27 cellular contexts compared by ENCODE assay signal in the genomic region with DNA sequence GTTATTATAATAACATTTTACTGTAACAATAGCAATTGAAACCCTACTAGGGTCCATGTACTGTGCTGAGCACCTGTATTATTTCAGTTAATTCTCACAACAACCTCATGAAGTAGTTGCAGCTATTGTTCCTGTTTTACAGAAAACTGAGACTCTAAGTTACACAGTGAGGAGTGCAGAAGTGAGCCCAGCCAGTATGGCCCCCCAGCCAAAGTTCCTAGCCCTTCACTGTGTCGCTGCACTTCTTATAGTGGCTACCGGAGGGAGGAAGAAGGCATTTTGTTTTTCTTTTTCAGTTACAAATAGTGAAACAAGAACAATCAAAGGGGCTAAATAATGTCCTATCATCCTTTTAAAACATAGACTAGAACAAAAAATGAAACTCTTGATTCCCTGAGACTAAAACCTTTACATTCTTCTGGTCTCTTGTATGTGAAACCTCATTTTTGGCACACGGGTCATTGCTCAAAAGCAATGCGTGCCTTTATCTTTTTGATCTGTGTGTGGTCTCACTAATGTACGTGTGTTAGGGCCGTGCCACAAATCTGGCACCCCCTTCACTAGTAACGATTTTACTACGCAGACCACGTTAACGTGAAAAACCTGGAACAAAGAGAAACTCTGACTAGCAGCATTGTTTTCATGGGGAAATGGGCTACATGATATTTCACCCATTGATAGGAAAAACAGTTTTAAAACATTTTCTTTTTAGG.
DNase-seq lines count a peak whose midpoint lies in the region; ATAC-seq, FAIRE-seq and TF ChIP-seq lines count a peak whose summit lies in the region.
"Had no signal": no experiment of that assay in that cellular context is flagged by ENCODE, and none has a peak within 500 bp of the region (broad histone marks: within the 10 kb centered on the region; RNA-seq: fewer than 3 reads in every experiment).

No MANE protein-coding gene starts in this region.

- no peak overlapping the region for H3K4me3 Mint-ChIP-seq in astrocyte (ENCODE audit: unreplicated experiment)
- H3K4me3 Mint-ChIP-seq in nephron: no peak overlapping the region
- H3K4me3 Mint-ChIP-seq: CD4-positive, alpha-beta T cell; T-helper 1 cell treated with Interleukin-12 subunit alpha and Interleukin-12 subunit beta and Interleukin-4 antibody, amounts not matched to agents 30 μg/mL and 1 μg/mL, for 36 hours had no signal

- H2AFZ ChIP-seq in astrocyte (ENCODE audit: low read depth, low read length): peak overlapping the region; percentile 8
- H2AFZ ChIP-seq: GM23248 had no signal

- H3K4me2 ChIP-seq in astrocyte (ENCODE audit: low read length): no peak overlapping the region
- H3K4me2 ChIP-seq: BLaER1 treated with 17β-estradiol and CSF1 and Interleukin-3, amounts not matched to agents 10 nM and 100 nM had no signal

- no peak overlapping the region for H3K27ac ChIP-seq in astrocyte (ENCODE audit: low read depth, low read length)
- H3K27ac ChIP-seq: BLaER1 treated with 17β-estradiol and CSF1 and Interleukin-3, amounts not matched to agents 10 nM and 100 nM; GM23248; SJSA1 had no signal

- no peak overlapping the region for H3K4me3 ChIP-seq in astrocyte (ENCODE audit: insufficient read depth, low read depth, low read length)
- H3K4me3 ChIP-seq: BLaER1 treated with 17β-estradiol and CSF1 and Interleukin-3, amounts not matched to agents 10 nM and 100 nM; GM23248; SJSA1 had no signal

- DNase-seq in GM12891 (ENCODE audit: insufficient read length, low spot score) (no peak), astrocyte (ENCODE audit: low read depth) (no peak), SKM-1 (lab: John Stamatoyannopoulos, UW; ENCODE audit: unreplicated experiment) (no peak), AML-193 (lab: John Stamatoyannopoulos, UW) (no peak)
- DNase-seq: CD4-positive, alpha-beta T cell; GM23248; H7; Karpas-422; NCI-H1105; NCI-H146; NCI-H1930; NCI-H2107; NCI-H524 treated with DMSO at 0.1 percent for 48 hours; NCI-H774; NK-92 treated with Interleukin-12 subunit alpha and Interleukin-12 subunit beta, amount 100 ng/mL, for 24 hours; Right ventricle myocardium superior; RPMI8226; SW 1271 had no signal

- no peaks in the 10 kb centered on the region for H3K27me3 ChIP-seq in astrocyte (ENCODE audit: insufficient read depth, low read length)
- H3K27me3 ChIP-seq: BLaER1 treated with 17β-estradiol and CSF1 and Interleukin-3, amounts not matched to agents 10 nM and 100 nM; SJSA1 had no signal

- TF ChIP-seq CTCF in astrocyte (IDR thresholded peaks at IDR 0.05; ENCODE audit: insufficient read depth, low read depth, low read length) (no peak), nephron (IDR thresholded peaks at IDR 0.05; ENCODE audit: unreplicated experiment in 3 of 3) (no peak)

- H3K9ac ChIP-seq in astrocyte (ENCODE audit: low read length): no peak overlapping the region
- H3K9ac ChIP-seq: BLaER1 treated with 17β-estradiol and CSF1 and Interleukin-3, amounts not matched to agents 10 nM and 100 nM; GM23248 had no signal

- H3K4me1 ChIP-seq in astrocyte (ENCODE audit: insufficient read depth, low read length): peaks cover under 1% of the 10 kb centered on the region
- H3K4me1 ChIP-seq: BLaER1 treated with 17β-estradiol and CSF1 and Interleukin-3, amounts not matched to agents 10 nM and 100 nM had no signal

- H3K4me1 Mint-ChIP-seq in astrocyte (ENCODE audit: low read depth, unreplicated experiment) (peaks cover 8% of the 10 kb centered on the region), nephron (peaks cover 39% of the 10 kb centered on the region)

- no peaks in the 10 kb centered on the region for H3K9me3 ChIP-seq in astrocyte (ENCODE audit: insufficient read depth, low read depth, low read length)
- H3K9me3 ChIP-seq: BLaER1 treated with 17β-estradiol and CSF1 and Interleukin-3, amounts not matched to agents 10 nM and 100 nM; SJSA1 had no signal

- ATAC-seq in HG02870 (IDR thresholded peaks at IDR 0.05; ENCODE audit: unreplicated experiment) (peak; percentile 75), HG03442 (IDR thresholded peaks at IDR 0.05; ENCODE audit: unreplicated experiment) (no peak)

- TF ChIP-seq POLR2A in GM12891 (IDR thresholded peaks at IDR 0.05; ENCODE audit: low read depth, low read length): no peak

- FAIRE-seq in GM12891 (lab: Jason Lieb, UNC): no peak
- FAIRE-seq in astrocyte (lab: Jason Lieb, UNC): no peak
- FAIRE-seq: A204.1, G401.6, GM12892 had no signal

- H3K36me3 Mint-ChIP-seq in astrocyte (ENCODE audit: low read depth, unreplicated experiment) (no peaks in the 10 kb centered on the region), nephron (ENCODE audit: low read depth) (no peaks in the 10 kb centered on the region)

- H3K36me3 ChIP-seq in astrocyte (ENCODE audit: insufficient read depth, low read length): no peaks in the 10 kb centered on the region
- H3K36me3 ChIP-seq: BLaER1 treated with 17β-estradiol and CSF1 and Interleukin-3, amounts not matched to agents 10 nM and 100 nM; SJSA1 had no signal

- no peaks in the 10 kb centered on the region for H4K20me1 ChIP-seq in astrocyte (ENCODE audit: insufficient read depth, low read length)
- H4K20me1 ChIP-seq: BLaER1 treated with 17β-estradiol and CSF1 and Interleukin-3, amounts not matched to agents 10 nM and 100 nM had no signal

- H3K79me2 ChIP-seq in astrocyte (ENCODE audit: insufficient read depth, low read length): no peaks in the 10 kb centered on the region

- no peak overlapping the region for H3K27ac Mint-ChIP-seq in astrocyte (ENCODE audit: unreplicated experiment)
- peak overlapping the region in 2 of 3 experiments; percentile 41 to 58 for H3K27ac Mint-ChIP-seq in nephron
- H3K27ac Mint-ChIP-seq: CD4-positive, alpha-beta T cell; T-helper 1 cell treated with Interleukin-12 subunit alpha and Interleukin-12 subunit beta and Interleukin-4 antibody, amounts not matched to agents 30 μg/mL and 1 μg/mL, for 36 hours had no signal

- H3K9me3 Mint-ChIP-seq in astrocyte (ENCODE audit: unreplicated experiment): no peaks in the 10 kb centered on the region
- H3K9me3 Mint-ChIP-seq in nephron: peaks cover 2% of the 10 kb centered on the region
- H3K9me3 Mint-ChIP-seq: CD4-positive, alpha-beta T cell; T-helper 1 cell treated with Interleukin-12 subunit alpha and Interleukin-12 subunit beta and Interleukin-4 antibody, amounts not matched to agents 30 μg/mL and 1 μg/mL, for 36 hours had no signal

- H3K27me3 Mint-ChIP-seq in astrocyte (ENCODE audit: low read depth, unreplicated experiment) (no peaks in the 10 kb centered on the region), nephron (ENCODE audit: low read depth) (peaks cover 6% of the 10 kb centered on the region)

TF ChIP-seq in GM12891, 5 proteins besides CTCF, POLR2A, EP300 and RAD21:
- TF ChIP-seq POLR2AphosphoS5 (IDR thresholded peaks at IDR 0.05; ENCODE audit: low read depth, low read length): no peak
- peak; percentile 19; the same call in 1 of the 2 replicates for TF ChIP-seq SPI1 (IDR thresholded peaks at IDR 0.05; ENCODE audit: low read depth, low read length)
- no peak for TF ChIP-seq POU2F2 (IDR thresholded peaks at IDR 0.05; ENCODE audit: low read depth, low read length)
